In the genomic region with DNA sequence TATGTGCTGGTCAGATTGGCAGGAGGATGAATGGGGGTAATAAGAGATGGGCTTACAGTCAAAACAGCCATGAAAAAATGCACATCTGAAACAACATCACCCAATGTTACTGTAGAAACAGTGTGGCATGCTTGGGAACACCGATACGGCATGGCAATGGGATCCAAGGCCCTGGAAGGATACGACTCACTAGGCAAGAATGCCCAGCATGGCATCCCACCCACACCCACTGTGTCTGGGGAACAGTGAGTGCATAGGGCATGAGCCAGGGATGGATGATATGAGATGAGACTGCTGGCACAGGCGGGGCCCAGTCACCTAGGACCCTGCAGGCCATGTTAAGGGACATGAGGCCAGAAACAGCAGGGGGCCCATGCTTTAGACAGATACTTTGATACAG, we compare ENCODE assay signal across 16 cellular contexts. TPM values are rescaled to one million over a fixed set of nuclear protein-coding genes. Genes with fewer than 3 reads are reported as not detected.
DNase-seq lines count a peak whose midpoint lies in the region; ATAC-seq and TF ChIP-seq lines count a peak whose summit lies in the region.
"Had no signal": no experiment of that assay in that cellular context is flagged by ENCODE, and none has a peak within 500 bp of the region (broad histone marks: within the 10 kb centered on the region; RNA-seq: fewer than 3 reads in every experiment).

No MANE protein-coding gene starts in this region.

- no peak overlapping the region for H3K56ac ChIP-seq in mesendoderm (ENCODE audit: low read length)

- H3K4ac ChIP-seq in mesendoderm (ENCODE audit: low read depth, low read length) = no peak overlapping the region

- ATAC-seq in gastroesophageal sphincter = no peak
- no peak for ATAC-seq in HG02885 (IDR thresholded peaks at IDR 0.05; ENCODE audit: poor library complexity, unreplicated experiment)
- ATAC-seq: K562 had no signal

- H4K5ac ChIP-seq in mesendoderm (ENCODE audit: low read length) = no peak overlapping the region

- TF ChIP-seq CTCF in chondrocyte (IDR thresholded peaks at IDR 0.05) = no peak
- no peak for TF ChIP-seq CTCF in gastroesophageal sphincter (IDR thresholded peaks at IDR 0.05)

- TF ChIP-seq POLR2A in gastroesophageal sphincter (IDR thresholded peaks at IDR 0.05) = no peak

- no peak overlapping the region for H3K23ac ChIP-seq in mesendoderm (ENCODE audit: low read length)

- H3K9ac ChIP-seq in mesendoderm (ENCODE audit: low read length) = no peak overlapping the region

- H3K79me1 ChIP-seq in mesendoderm (ENCODE audit: low read length) = no peaks in the 10 kb centered on the region

- H3K36me3 ChIP-seq in mesendoderm (ENCODE audit: control insufficient read depth, insufficient read depth, low read length) (no peaks in the 10 kb centered on the region), gastroesophageal sphincter (peaks cover 0 to 100% of the 10 kb centered on the region in 2 donors)

- H3K18ac ChIP-seq in mesendoderm (ENCODE audit: low read length) = no peak overlapping the region

- H3K4me3 Mint-ChIP-seq in chondrocyte (ENCODE audit: unreplicated experiment) = no peak overlapping the region
- H3K4me3 Mint-ChIP-seq in activated naive CD8-positive, alpha-beta T cell treated with anti-CD3 and anti-CD28 coated beads for 36 hours = no peak overlapping the region
- H3K4me3 Mint-ChIP-seq: naive B cell had no signal

- H3K4me3 ChIP-seq in mesendoderm (ENCODE audit: low read length) = no peak overlapping the region
- H3K4me3 ChIP-seq in gastroesophageal sphincter = no peak overlapping the region
- H3K4me3 ChIP-seq: K562, vagina had no signal

- peak overlapping the region; percentile 75 for H3K27ac Mint-ChIP-seq in chondrocyte (ENCODE audit: unreplicated experiment)
- H3K27ac Mint-ChIP-seq in activated naive CD8-positive, alpha-beta T cell treated with anti-CD3 and anti-CD28 coated beads for 36 hours = no peak overlapping the region

- no peak overlapping the region for H3K4me2 ChIP-seq in mesendoderm (ENCODE audit: low read length)

- DNase-seq in AG20443 (ENCODE audit: low spot score) (peak; percentile 49), M059J (ENCODE audit: low read depth) (peak; percentile 86), chondrocyte (ENCODE audit: low spot score) (no peak), mesendoderm (peak; percentile 34), T-helper 1 cell (no peak)
- DNase-seq in activated naive CD8-positive, alpha-beta T cell treated with anti-CD3 and anti-CD28 coated beads for 36 hours = no peak
- DNase-seq: activated CD8-positive, alpha-beta memory T cell treated with anti-CD3 and anti-CD28 coated beads, Interleukin-2, amount 50 U/mL, for 4 hours; C1 segment of cervical spinal cord; effector CD4-positive, alpha-beta T cell; naive B cell; NCI-H1930; NK-92 treated with Interleukin-12 subunit alpha and Interleukin-12 subunit beta, amount 100 ng/mL, for 24 hours had no signal

- TF ChIP-seq EP300 in gastroesophageal sphincter (IDR thresholded peaks at IDR 0.05) = no peak

- no peak overlapping the region for H2BK5ac ChIP-seq in mesendoderm (ENCODE audit: low read length)

- H3K9me3 ChIP-seq in gastroesophageal sphincter = no peaks in the 10 kb centered on the region
- H3K9me3 ChIP-seq: vagina had no signal

- H3K36me3 Mint-ChIP-seq in chondrocyte (ENCODE audit: low read depth) = peaks cover 43% of the 10 kb centered on the region
- H3K36me3 Mint-ChIP-seq in activated naive CD8-positive, alpha-beta T cell treated with anti-CD3 and anti-CD28 coated beads for 36 hours = peaks cover 40% of the 10 kb centered on the region

- no peaks in the 10 kb centered on the region for H3K27me3 Mint-ChIP-seq in chondrocyte (ENCODE audit: low read depth)
- H3K27me3 Mint-ChIP-seq in activated naive CD8-positive, alpha-beta T cell treated with anti-CD3 and anti-CD28 coated beads for 36 hours = no peaks in the 10 kb centered on the region
- H3K27me3 Mint-ChIP-seq: naive B cell had no signal

- no peaks in the 10 kb centered on the region for H3K79me2 ChIP-seq in mesendoderm (ENCODE audit: control insufficient read depth, insufficient read depth, low read length)

- H3K4me1 ChIP-seq in mesendoderm (ENCODE audit: control insufficient read depth, low read depth, low read length) = no peaks in the 10 kb centered on the region
- no peaks in the 10 kb centered on the region for H3K4me1 ChIP-seq in gastroesophageal sphincter
- H3K4me1 ChIP-seq: vagina had no signal

- no peak overlapping the region for H4K8ac ChIP-seq in mesendoderm (ENCODE audit: low read depth, low read length)

- H3K27me3 ChIP-seq in mesendoderm (ENCODE audit: insufficient read depth, low read length, poor library complexity) = no peaks in the 10 kb centered on the region
- no peaks in the 10 kb centered on the region for H3K27me3 ChIP-seq in gastroesophageal sphincter
- H3K27me3 ChIP-seq: vagina had no signal

- H3K9me3 Mint-ChIP-seq in chondrocyte (ENCODE audit: low read depth) = peaks cover 4% of the 10 kb centered on the region
- no peaks in the 10 kb centered on the region for H3K9me3 Mint-ChIP-seq in activated naive CD8-positive, alpha-beta T cell treated with anti-CD3 and anti-CD28 coated beads for 36 hours
- H3K9me3 Mint-ChIP-seq: naive B cell had no signal

- H2AK5ac ChIP-seq in mesendoderm (ENCODE audit: low read length) = no peak overlapping the region

- H3K27ac ChIP-seq in mesendoderm (ENCODE audit: low read depth, low read length) (no peak overlapping the region), gastroesophageal sphincter (no peak overlapping the region)
- H3K27ac ChIP-seq: vagina had no signal

- no CpG with 5 or more reads among the region's 4 CpGs for WGBS in mesendoderm (ENCODE audit: extremely low coverage, insufficient coverage, low lambda C conversion rate)
- WGBS in gastroesophageal sphincter (ENCODE audit: low coverage in 1 of 2), 2 donors = 67 to 89% methylated on average over 2 to 4 of the region's 4 CpGs

- no peak overlapping the region for H2BK15ac ChIP-seq in mesendoderm (replicated peaks; ENCODE audit: low read depth)

- peaks cover 13% of the 10 kb centered on the region for H3K4me1 Mint-ChIP-seq in chondrocyte (ENCODE audit: low read depth)
- H3K4me1 Mint-ChIP-seq in activated naive CD8-positive, alpha-beta T cell treated with anti-CD3 and anti-CD28 coated beads for 36 hours = peaks cover 5% of the 10 kb centered on the region

- no peak overlapping the region for H2BK120ac ChIP-seq in mesendoderm (ENCODE audit: low read depth, low read length)

RNA-seq across cellular contexts. Expression of a gene that starts 11.5 kb away (rescaled TPM):
- total RNA-seq in M059J (2014; rRNA removed; shearing (Covaris generic)) = 19.9 and 36.4 TPM in 2 replicates
- 19.2 to 31.7 TPM (median 19.6 TPM) in 3 replicates for total RNA-seq in chondrocyte
- 6.1 TPM for polyA plus RNA-seq in mesendoderm (2013, experiment 1 of 2)
- 6.5 TPM for polyA plus RNA-seq in mesendoderm (2013, experiment 2 of 2)
- 100 to 1,000 TPM; 109 to 115 TPM for total RNA-seq in activated naive CD8-positive, alpha-beta T cell treated with anti-CD3 and anti-CD28 coated beads for 36 hours
- 10 to 100 TPM; 10.1 to 36.6 (median 20.6) TPM for total RNA-seq in gastroesophageal sphincter

RNA-seq across cellular contexts. Expression of a gene that starts 58.5 kb away (rescaled TPM):
- 14.1 and 17.8 TPM in 2 replicates for total RNA-seq in M059J (2014; rRNA removed; shearing (Covaris generic))
- total RNA-seq in chondrocyte (11.2 to 13.4 TPM (median 12.2 TPM) in 3 replicates), gastroesophageal sphincter (10 to 100 TPM in 3 of 4 donors, 1 to 10 TPM in 1; 10.0 to 16.9 (median 10.9) TPM)
- polyA plus RNA-seq in mesendoderm (2013, experiment 1 of 2) = 23.6 TPM
- polyA plus RNA-seq in mesendoderm (2013, experiment 2 of 2) = 23.2 TPM
- 10 to 100 TPM; 21.6 to 22.4 TPM for total RNA-seq in activated naive CD8-positive, alpha-beta T cell treated with anti-CD3 and anti-CD28 coated beads for 36 hours

Comparison
In these comparisons a context has a peak if more than half of its experiments do, and no peak if none do; other contexts are left out.
1. DNase-seq: peak in AG20443 (single experiment), M059J (single experiment) and mesendoderm (single experiment); none in chondrocyte (single experiment), activated naive CD8-positive, alpha-beta T cell treated with anti-CD3 and anti-CD28 coated beads for 36 hours (single experiment) and T-helper 1 cell (0 of 5).